ENCODE assay signal across 12 cellular contexts in genomic region chr10:101611506-101611905, GRCh38. TPM values are rescaled to one million over a fixed set of nuclear protein-coding genes. Genes with fewer than 3 reads are reported as not detected.
DNase-seq lines count a peak whose midpoint lies in the region; ATAC-seq and TF ChIP-seq lines count a peak whose summit lies in the region.
"Had no signal": no experiment of that assay in that cellular context is flagged by ENCODE, and none has a peak within 500 bp of the region (broad histone marks: within the 10 kb centered on the region; RNA-seq: fewer than 3 reads in every experiment).

No MANE protein-coding gene starts in this region.

- H3K27ac ChIP-seq in SK-N-SH (ENCODE audit: low read depth in 2 of 2, low read length in 1 of 2) = no peak overlapping the region; a peak in 1 of 4 replicates

- 87% methylated on average over 6 of the region's 9 CpGs for WGBS in SK-N-SH (ENCODE audit: low lambda C conversion rate)

- H3K27me3 ChIP-seq in SK-N-SH (ENCODE audit: insufficient read depth) = no peaks in the 10 kb centered on the region

- no peak overlapping the region for H3K4me2 ChIP-seq in SK-N-SH

- H3K36me3 ChIP-seq in SK-N-SH (replicated peaks in 1 of 2; ENCODE audit: control insufficient read depth in 1 of 2, insufficient read depth in 2 of 2, low read length in 1 of 2) = peaks cover 8 to 42% of the 10 kb centered on the region in 2 experiments

- H3K4me1 ChIP-seq in SK-N-SH (ENCODE audit: control insufficient read depth in 1 of 2, insufficient read depth in 2 of 2, low read depth in 1 of 2, low read length in 1 of 2) = peaks cover 8 to 29% of the 10 kb centered on the region in 2 experiments; a peak in 2 of 4 replicates

- CTCF ChIA-PET in SK-N-SH (lab: Yijun Ruan, JAX) = interaction anchor here (0.9 to 19.2 kb wide), 4 partner anchors 8 to 399 kb away, joined by 3 to 297 read pairs (median 32); partner anchors contain the start of gene NPM3

- no peaks in the 10 kb centered on the region for H3K79me2 ChIP-seq in SK-N-SH (ENCODE audit: insufficient read depth)

- no peaks in the 10 kb centered on the region for H3F3A ChIP-seq in SK-N-SH (replicated peaks; ENCODE audit: insufficient read depth)

- H4K20me1 ChIP-seq in SK-N-SH (ENCODE audit: insufficient read depth) = no peaks in the 10 kb centered on the region

- H3K9ac ChIP-seq in SK-N-SH = no peak overlapping the region

- POLR2A ChIA-PET in SK-N-SH (lab: Yijun Ruan, JAX) = no interaction called here

- TF ChIP-seq EP300 in SK-N-SH (IDR thresholded peaks at IDR 0.05; ENCODE audit: borderline replicate concordance in 1 of 2, low read depth in 1 of 2, low read length in 1 of 2) = no peak

- H3K9me3 ChIP-seq in SK-N-SH = no peaks in the 10 kb centered on the region

- no peak for ATAC-seq in GM21576 (IDR thresholded peaks at IDR 0.05; ENCODE audit: unreplicated experiment)

- no peaks in the 10 kb centered on the region for H3K9me2 ChIP-seq in SK-N-SH

- TF ChIP-seq CTCF in SK-N-SH (IDR thresholded peaks at IDR 0.05) = no peak
- TF ChIP-seq CTCF in fibroblast of villous mesenchyme (IDR thresholded peaks at IDR 0.05; ENCODE audit: insufficient read depth, low read depth, low read length) = no peak

- H2AFZ ChIP-seq in SK-N-SH (ENCODE audit: low read depth) = no peak overlapping the region

- no peak for TF ChIP-seq RAD21 in SK-N-SH (IDR thresholded peaks at IDR 0.05; ENCODE audit: low read length)

- peak; percentile 36 for DNase-seq in stimulated activated CD4-positive, alpha-beta T cell treated with anti-CD3 and anti-CD28 coated beads, Interleukin-15, amount 100 ng/mL, for 24 hours
- DNase-seq in stimulated activated CD4-positive, alpha-beta T cell treated with anti-CD3 and anti-CD28 coated beads, Interleukin-4, amount 100 ng/mL, for 4 hours = no peak
- DNase-seq in SK-N-SH (no peak), fibroblast of villous mesenchyme (ENCODE audit: low read depth) (peak; percentile 13), NCI-H446 (lab: John Stamatoyannopoulos, UW) (no peak), NCI-H2107 (lab: John Stamatoyannopoulos, UW) (no peak)
- no peak for DNase-seq in activated effector memory CD4-positive, alpha-beta T cell treated with anti-CD3 and anti-CD28 coated beads, Interleukin-2, amount 50 U/mL, for 16 hours
- DNase-seq: NCI-H2029 treated with DMSO at 0.1 percent for 48 hours; stimulated activated CD4-positive, alpha-beta T cell treated with anti-CD3 and anti-CD28 coated beads, Interleukin-12 subunit alpha, Interleukin-12 subunit beta, amount 100 ng/mL, for 4 hours; stimulated activated naive CD4-positive, alpha-beta T cell had no signal

- H3K4me3 ChIP-seq in SK-N-SH (ENCODE audit: low read depth in 2 of 2, low read length in 1 of 2) (no peak overlapping the region), fibroblast of villous mesenchyme (ENCODE audit: low read depth, low read length) (no peak overlapping the region)

TF ChIP-seq in SK-N-SH, 30 proteins besides CTCF, POLR2A, EP300 and RAD21:
- TF ChIP-seq MXI1 (IDR thresholded peaks at IDR 0.05; ENCODE audit: low read depth, low read length) (no peak), SMC3 (IDR thresholded peaks at IDR 0.05; ENCODE audit: low read depth, low read length) (no peak), TCF12 (IDR thresholded peaks at IDR 0.05) (peak; percentile 37; the same call in 1 of the 2 replicates)

RNA-seq across cellular contexts. Expression of gene DPCD, which starts 23.4 kb away (rescaled TPM):
- 106 and 121 TPM in 2 replicates for polyA plus RNA-seq in SK-N-SH (2012; rRNA removed)
- 136 and 144 TPM in 2 replicates for polyA plus RNA-seq in SK-N-SH (2012; cell fraction: cytosol; rRNA removed)
- polyA plus RNA-seq in SK-N-SH (2012; cell fraction: nucleus; rRNA removed) = 54.1 and 57.0 TPM in 2 replicates
- 30.9 and 34.1 TPM in 2 replicates for total RNA-seq in fibroblast of villous mesenchyme
- total RNA-seq: CD4-positive, CD25-positive, alpha-beta regulatory T cell had no signal

RNA-seq across cellular contexts. Expression of gene POLL, which starts 23.4 kb away (rescaled TPM):
- polyA plus RNA-seq in SK-N-SH (2012; rRNA removed) = 22.0 and 27.3 TPM in 2 replicates
- 9.4 and 14.9 TPM in 2 replicates for polyA plus RNA-seq in SK-N-SH (2012; cell fraction: cytosol; rRNA removed)
- polyA plus RNA-seq in SK-N-SH (2012; cell fraction: nucleus; rRNA removed) = 88.4 and 98.1 TPM in 2 replicates
- 8.2 and 9.3 TPM in 2 replicates for total RNA-seq in fibroblast of villous mesenchyme

Comparison
In these comparisons a context has a peak if more than half of its experiments do, and no peak if none do; other contexts are left out.
1. DNase-seq: peak in stimulated activated CD4-positive, alpha-beta T cell treated with anti-CD3 and anti-CD28 coated beads, Interleukin-15, amount 100 ng/mL, for 24 hours (single experiment) and fibroblast of villous mesenchyme (single experiment); none in stimulated activated CD4-positive, alpha-beta T cell treated with anti-CD3 and anti-CD28 coated beads, Interleukin-4, amount 100 ng/mL, for 4 hours (0 of 2), SK-N-SH (single experiment), activated effector memory CD4-positive, alpha-beta T cell treated with anti-CD3 and anti-CD28 coated beads, Interleukin-2, amount 50 U/mL, for 16 hours (single experiment), NCI-H446 (0 of 2) and NCI-H2107 (single experiment).